Comparison of ENCODE assay signal across 1 cellular context in genomic region chr14:105532735-105533141, GRCh38.
TF ChIP-seq lines count a peak whose summit lies in the region.

No MANE protein-coding gene starts in this region.

TF ChIP-seq in IMR-90, 13 proteins besides CTCF, POLR2A, EP300 and RAD21:
- TF ChIP-seq RFX5 (IDR thresholded peaks at IDR 0.05; ENCODE audit: low read depth, low read length) (no peak), RCOR1 (IDR thresholded peaks at IDR 0.05; ENCODE audit: insufficient replicate concordance, low read length) (no peak), NFE2L2 (IDR thresholded peaks at IDR 0.05; ENCODE audit: low read depth, low read length) (no peak), SMC3 (IDR thresholded peaks at IDR 0.05; ENCODE audit: low read depth, low read length) (no peak), FOS (IDR thresholded peaks at IDR 0.05; ENCODE audit: low read depth, low read length) (no peak), MAFK (IDR thresholded peaks at IDR 0.05; ENCODE audit: low read depth, low read length) (no peak), MAZ (IDR thresholded peaks at IDR 0.05; ENCODE audit: borderline replicate concordance, low read depth, low read length) (no peak), CHD1 (IDR thresholded peaks at IDR 0.05; ENCODE audit: low read depth, low read length) (no peak), BHLHE40 (IDR thresholded peaks at IDR 0.05; ENCODE audit: low read depth, low read length) (no peak), USF2 (IDR thresholded peaks at IDR 0.05; ENCODE audit: low read depth, low read length) (no peak), MXI1 (IDR thresholded peaks at IDR 0.05; ENCODE audit: borderline replicate concordance, low read depth, low read length) (no peak), CEBPB (IDR thresholded peaks at IDR 0.05; ENCODE audit: low read depth, low read length) (no peak)
- TF ChIP-seq, protein P1, sequence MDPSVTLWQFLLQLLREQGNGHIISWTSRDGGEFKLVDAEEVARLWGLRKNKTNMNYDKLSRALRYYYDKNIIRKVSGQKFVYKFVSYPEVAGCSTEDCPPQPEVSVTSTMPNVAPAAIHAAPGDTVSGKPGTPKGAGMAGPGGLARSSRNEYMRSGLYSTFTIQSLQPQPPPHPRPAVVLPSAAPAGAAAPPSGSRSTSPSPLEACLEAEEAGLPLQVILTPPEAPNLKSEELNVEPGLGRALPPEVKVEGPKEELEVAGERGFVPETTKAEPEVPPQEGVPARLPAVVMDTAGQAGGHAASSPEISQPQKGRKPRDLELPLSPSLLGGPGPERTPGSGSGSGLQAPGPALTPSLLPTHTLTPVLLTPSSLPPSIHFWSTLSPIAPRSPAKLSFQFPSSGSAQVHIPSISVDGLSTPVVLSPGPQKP (IDR thresholded peaks at IDR 0.05; ENCODE audit: borderline replicate concordance, low read depth, low read length) = no peak
